24 cellular contexts compared by ENCODE assay signal in the genomic region with DNA sequence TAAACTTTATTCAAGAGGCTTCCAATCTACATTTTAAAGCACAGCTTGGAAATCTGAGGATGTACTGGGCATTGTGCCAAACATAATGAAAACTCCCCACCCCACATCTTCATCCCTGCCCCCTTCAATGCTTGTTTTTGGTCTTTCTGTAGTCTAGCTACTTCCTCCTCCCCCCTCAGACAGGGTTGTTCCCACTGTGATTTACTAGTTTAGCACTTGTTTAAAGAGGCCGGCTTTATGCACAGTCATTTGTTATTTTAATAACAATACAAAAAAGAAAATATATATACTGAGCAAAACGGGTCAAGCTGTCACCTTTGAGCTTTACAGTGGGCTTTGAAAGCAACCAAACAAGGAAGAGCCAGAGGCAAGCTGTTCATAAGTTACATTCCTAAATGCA.
DNase-seq lines count a peak whose midpoint lies in the region; ATAC-seq and TF ChIP-seq lines count a peak whose summit lies in the region.
"Had no signal": no experiment of that assay in that cellular context is flagged by ENCODE, and none has a peak within 500 bp of the region (broad histone marks: within the 10 kb centered on the region; RNA-seq: fewer than 3 reads in every experiment).

No MANE protein-coding gene starts in this region.

- no CpG with 5 or more reads among the region's 2 CpGs for WGBS in IMR-90 (ENCODE audit: extremely low coverage in 2 of 2, insufficient read length in 1 of 2), 2 experiments

- peak; percentile 52 for ATAC-seq in IMR-90 (ENCODE audit: low read depth)
- no peak for ATAC-seq in upper lobe of right lung
- ATAC-seq: activated naive CD8-positive, alpha-beta T cell treated with anti-CD3 and anti-CD28 coated beads, Interleukin-2, amount 50 U/mL, for 24 hours; activated T-helper 17 cell treated with anti-CD3 and anti-CD28 coated beads, Interleukin-2, amount 50 U/mL, for 72 hours; stimulated activated naive CD8-positive, alpha-beta T cell treated with anti-CD3 and anti-CD28 coated beads, Interleukin-15, Interleukin-2, amounts not matched to agents 100 U/mL and 50 U/mL, for 24 hours had no signal

- H2BK20ac ChIP-seq in IMR-90 (ENCODE audit: low read depth, low read length), result peak overlapping the region; percentile 94

- H3K9me3 Mint-ChIP-seq in mesothelial cell of epicardium, result no peaks in the 10 kb centered on the region
- H3K9me3 Mint-ChIP-seq: neural progenitor cell; T-helper 2 cell treated with Interferon-gamma antibody and Interleukin-4, amounts not matched to agents 5 μg/mL and 100 μg/mL, for 36 hours had no signal

- H3K56ac ChIP-seq in IMR-90 (ENCODE audit: extremely low read depth, insufficient read depth, low read length), result peak overlapping the region; percentile 97

- no peak overlapping the region for H3K4me3 Mint-ChIP-seq in mesothelial cell of epicardium
- H3K4me3 Mint-ChIP-seq: activated naive CD8-positive, alpha-beta T cell treated with anti-CD3 and anti-CD28 coated beads, Interleukin-2, amount 50 U/mL, for 24 hours; activated T-helper 17 cell treated with anti-CD3 and anti-CD28 coated beads, Interleukin-2, amount 50 U/mL, for 72 hours; CD4-positive, alpha-beta memory T cell; neural progenitor cell; T-helper 2 cell treated with Interferon-gamma antibody and Interleukin-4, amounts not matched to agents 5 μg/mL and 100 μg/mL, for 36 hours had no signal

- H3K4me2 ChIP-seq in IMR-90 (ENCODE audit: low read depth, low read length), result no peak overlapping the region
- H3K4me2 ChIP-seq: hepatocyte, neural progenitor cell had no signal

- peak overlapping the region; percentile 96 for H3K4ac ChIP-seq in IMR-90 (ENCODE audit: low read depth, low read length)

- H3K27me3 ChIP-seq in A673 (replicated peaks; ENCODE audit: insufficient read depth, low read depth, low read length, poor library complexity), result no peaks in the 10 kb centered on the region
- H3K27me3 ChIP-seq in IMR-90 (ENCODE audit: control insufficient read depth, insufficient read depth, low read length), result no peaks in the 10 kb centered on the region
- no peaks in the 10 kb centered on the region for H3K27me3 ChIP-seq in upper lobe of right lung
- H3K27me3 ChIP-seq: hepatocyte, neural progenitor cell, SJCRH30, tibial nerve had no signal

- in situ Hi-C loops in IMR-90 (cut with MboI; ENCODE audit: low sequenced_read_pairs) (no loop called here), astrocyte of the spinal cord (cut with HindIII; ENCODE audit: low sequenced_read_pairs) (no loop called here)

- peak overlapping the region; percentile 70 for H2BK15ac ChIP-seq in IMR-90 (ENCODE audit: low read depth, low read length)

- H3K27ac ChIP-seq in A673 (ENCODE audit: low read depth, low read length, poor library complexity, severe bottlenecking), result no peak overlapping the region
- peak overlapping the region; percentile 97 for H3K27ac ChIP-seq in IMR-90 (ENCODE audit: insufficient read depth, low read length)
- no peak overlapping the region for H3K27ac ChIP-seq in upper lobe of right lung
- H3K27ac ChIP-seq: hepatocyte, neural progenitor cell, SJCRH30, tibial nerve had no signal

- no peaks in the 10 kb centered on the region for H3K36me3 Mint-ChIP-seq in mesothelial cell of epicardium
- H3K36me3 Mint-ChIP-seq: CD4-positive, alpha-beta memory T cell; neural progenitor cell had no signal

- dilution Hi-C loops in IMR-90 (cut with HindIII; ENCODE audit: low sequenced_read_pairs, unreplicated experiment), result no loop called here

- no peaks in the 10 kb centered on the region for H4K20me1 ChIP-seq in IMR-90 (ENCODE audit: insufficient read depth, low read length)

- H2BK120ac ChIP-seq in IMR-90 (ENCODE audit: low read depth, low read length), result peak overlapping the region; percentile 96

- H3K14ac ChIP-seq in IMR-90 (replicated peaks; ENCODE audit: low read depth, low read length), result peak overlapping the region; percentile 89

- peaks cover 62% of the 10 kb centered on the region for H3K4me1 Mint-ChIP-seq in mesothelial cell of epicardium
- H3K4me1 Mint-ChIP-seq: activated naive CD8-positive, alpha-beta T cell treated with anti-CD3 and anti-CD28 coated beads, Interleukin-2, amount 50 U/mL, for 24 hours; activated T-helper 17 cell treated with anti-CD3 and anti-CD28 coated beads, Interleukin-2, amount 50 U/mL, for 72 hours; CD4-positive, alpha-beta memory T cell had no signal

- BruUV-seq in A673 (replicated peaks; lab: Mats Ljungman, UMichigan), result no TSS peak
- BruUV-seq in IMR-90 (replicated peaks; lab: Mats Ljungman, UMichigan), result no TSS peak

- no peak for TF ChIP-seq CTCF in A673 (conservative IDR thresholded peaks at IDR 0.05; ENCODE audit: low read depth, low read length)
- no peak for TF ChIP-seq CTCF in IMR-90 (conservative IDR thresholded peaks at IDR 0.05; ENCODE audit: low read depth, low read length)
- no peak for TF ChIP-seq CTCF in astrocyte of the spinal cord (IDR thresholded peaks at IDR 0.05; ENCODE audit: low read depth, low read length)
- no peak for TF ChIP-seq CTCF in mesothelial cell of epicardium (IDR thresholded peaks at IDR 0.05; ENCODE audit: unreplicated experiment)
- no peak for TF ChIP-seq CTCF in upper lobe of right lung (IDR thresholded peaks at IDR 0.05)

- H2AK9ac ChIP-seq in IMR-90 (replicated peaks; ENCODE audit: low read depth, low read length, poor library complexity), result no peak overlapping the region

- H3K18ac ChIP-seq in IMR-90 (ENCODE audit: low read depth, low read length), result peak overlapping the region; percentile 82

- DNase-seq in A673 (ENCODE audit: low spot score) (peak; percentile 47), IMR-90 (peak; percentile 55), astrocyte of the spinal cord (ENCODE audit: low read depth, low spot score) (peak; percentile 78), mesothelial cell of epicardium (ENCODE audit: low spot score in 2 of 2, unreplicated experiment in 2 of 2) (no peak), NCI-H1048 (lab: John Stamatoyannopoulos, UW) (no peak), germinal center (ENCODE audit: low spot score) (no peak), medulla oblongata (ENCODE audit: extremely low spot score) (no peak), upper lobe of right lung (no peak)
- DNase-seq: activated naive CD8-positive, alpha-beta T cell treated with anti-CD3 and anti-CD28 coated beads, Interleukin-2, amount 50 U/mL, for 24 hours; CD4-positive, alpha-beta memory T cell; central memory CD4-positive, alpha-beta T cell; DMS79 treated with DMSO at 0.1 percent for 48 hours; effector CD8-positive, alpha-beta T cell; islet precursor cell; mesendoderm; NCI-H187 treated with DMSO at 0.1 percent for 48 hours; NCI-H510A; SJCRH30; stimulated activated naive CD8-positive, alpha-beta T cell treated with anti-CD3 and anti-CD28 coated beads, Interleukin-15, Interleukin-2, amounts not matched to agents 100 U/mL and 50 U/mL, for 24 hours had no signal

- H4K5ac ChIP-seq in IMR-90 (ENCODE audit: low read depth, low read length), result peak overlapping the region; percentile 91

- H3K36me3 ChIP-seq in A673 (ENCODE audit: insufficient read depth, low read length, poor library complexity, severe bottlenecking) (no peaks in the 10 kb centered on the region), IMR-90 (ENCODE audit: control insufficient read depth, insufficient read depth, low read length) (peaks cover 14% of the 10 kb centered on the region), upper lobe of right lung (no peaks in the 10 kb centered on the region)
- H3K36me3 ChIP-seq: neural progenitor cell, SJCRH30, tibial nerve had no signal

- H2AK5ac ChIP-seq in IMR-90 (ENCODE audit: low read depth, low read length), result peak overlapping the region; percentile 89; the same call in 1 of the 2 replicates

- peak overlapping the region; percentile 51 to 68; a peak in 3 of 4 replicates for H4K8ac ChIP-seq in IMR-90 (ENCODE audit: low read depth in 2 of 2, low read length in 2 of 2)

- H2AFZ ChIP-seq in IMR-90 (replicated peaks; ENCODE audit: low read length, poor library complexity), result no peak overlapping the region
- H2AFZ ChIP-seq: hepatocyte, neural progenitor cell had no signal

- peaks cover 6% of the 10 kb centered on the region for H3K9me1 ChIP-seq in IMR-90 (ENCODE audit: insufficient read depth, low read length)

- POLR2A ChIA-PET in A673 (lab: Charles Lee; ENCODE audit: low non-redundant PET) (no interaction called here), IMR-90 (lab: Charles Lee; ENCODE audit: unreplicated experiment) (no interaction called here)

- H3K4me1 ChIP-seq in A673 (ENCODE audit: insufficient read depth, low read length, poor library complexity, severe bottlenecking) (peaks cover 7% of the 10 kb centered on the region), IMR-90 (ENCODE audit: control insufficient read depth, insufficient read depth, low read length) (peaks cover 29% of the 10 kb centered on the region), upper lobe of right lung (peaks cover 4% of the 10 kb centered on the region)
- H3K4me1 ChIP-seq: SJCRH30, tibial nerve had no signal

- H3K79me1 ChIP-seq in IMR-90 (ENCODE audit: low read depth in 1 of 2, low read length in 2 of 2), result peaks cover 8 to 44% of the 10 kb centered on the region in 2 experiments

- H2BK5ac ChIP-seq in IMR-90 (ENCODE audit: low read depth, low read length, poor library complexity, severe bottlenecking), result peak overlapping the region; percentile 96

- H3K27me3 Mint-ChIP-seq in mesothelial cell of epicardium (ENCODE audit: low read depth), result no peaks in the 10 kb centered on the region
- H3K27me3 Mint-ChIP-seq: activated naive CD8-positive, alpha-beta T cell treated with anti-CD3 and anti-CD28 coated beads, Interleukin-2, amount 50 U/mL, for 24 hours; activated T-helper 17 cell treated with anti-CD3 and anti-CD28 coated beads, Interleukin-2, amount 50 U/mL, for 72 hours; CD4-positive, alpha-beta memory T cell had no signal

- no peak for TF ChIP-seq POLR2A in IMR-90 (IDR thresholded peaks at IDR 0.05; ENCODE audit: low read depth, low read length)

- H3K4me3 ChIP-seq in A673 (ENCODE audit: low read depth, low read length, poor library complexity, severe bottlenecking) (no peak overlapping the region), IMR-90 (ENCODE audit: insufficient read depth, low read depth, low read length) (no peak overlapping the region), astrocyte of the spinal cord (ENCODE audit: low read depth, low read length) (no peak overlapping the region), upper lobe of right lung (no peak overlapping the region)
- H3K4me3 ChIP-seq: hepatocyte, neural progenitor cell, SJCRH30, tibial nerve had no signal

- intact Hi-C loops in A673 (cut with micrococcal nuclease; ENCODE audit: unreplicated experiment) (loop anchor here (5.0 kb wide), 1 partner anchor 604 kb away; no protein-coding TSS in a partner anchor), IMR-90 (cut with micrococcal nuclease) (loop anchor here (5.0 to 10.0 kb wide), 2 partner anchors 146 to 344 kb away; partner anchors contain the start of gene PTN), upper lobe of right lung (cut with DNase I) (no loop called here)

- H4K91ac ChIP-seq in IMR-90 (ENCODE audit: insufficient read depth, low read depth, low read length), result peak overlapping the region; percentile 98

- no peaks in the 10 kb centered on the region for H3K9me3 ChIP-seq in A673 (ENCODE audit: low read depth, low read length, poor library complexity, severe bottlenecking)
- H3K9me3 ChIP-seq in IMR-90 (ENCODE audit: control insufficient read depth, insufficient read depth, low read length), result no peaks in the 10 kb centered on the region
- no peaks in the 10 kb centered on the region for H3K9me3 ChIP-seq in upper lobe of right lung
- H3K9me3 ChIP-seq: SJCRH30, tibial nerve had no signal

- H3K9ac ChIP-seq in IMR-90 (ENCODE audit: low read depth, low read length), result peak overlapping the region; percentile 72; the same call in 1 of the 2 replicates
- H3K9ac ChIP-seq: neural progenitor cell had no signal

- peak overlapping the region; percentile 80 for H3K27ac Mint-ChIP-seq in mesothelial cell of epicardium
- H3K27ac Mint-ChIP-seq: activated naive CD8-positive, alpha-beta T cell treated with anti-CD3 and anti-CD28 coated beads, Interleukin-2, amount 50 U/mL, for 24 hours; activated T-helper 17 cell treated with anti-CD3 and anti-CD28 coated beads, Interleukin-2, amount 50 U/mL, for 72 hours; CD4-positive, alpha-beta memory T cell; neural progenitor cell; T-helper 2 cell treated with Interferon-gamma antibody and Interleukin-4, amounts not matched to agents 5 μg/mL and 100 μg/mL, for 36 hours had no signal

- TF ChIP-seq RAD21 in IMR-90 (IDR thresholded peaks at IDR 0.05; ENCODE audit: low read length), result no peak

- H3K23ac ChIP-seq in IMR-90 (ENCODE audit: low read depth, low read length), result peak overlapping the region; percentile 98

- CTCF ChIA-PET in A673 (lab: Charles Lee), result no interaction called here
- CTCF ChIA-PET in IMR-90 (lab: Yijun Ruan, JAX), result interaction anchor here (0.9 kb wide), 2 partner anchors 25 to 84 kb away, joined by 3 read pairs; no protein-coding TSS in a partner anchor

Comparison
In these comparisons a context has a peak if more than half of its experiments do, and no peak if none do; other contexts are left out.
1. DNase-seq: peak in A673 (single experiment), IMR-90 (single experiment) and astrocyte of the spinal cord (single experiment); none in mesothelial cell of epicardium (0 of 2), NCI-H1048 (single experiment), germinal center (single experiment), medulla oblongata (single experiment) and upper lobe of right lung (single experiment).